Comparison of ENCODE assay signal across 12 cellular contexts in genomic region chr20:50624351-50625016, GRCh38.
DNase-seq lines count a peak whose midpoint lies in the region; ATAC-seq and TF ChIP-seq lines count a peak whose summit lies in the region.
"Had no signal": no experiment of that assay in that cellular context is flagged by ENCODE, and none has a peak within 500 bp of the region (broad histone marks: within the 10 kb centered on the region; RNA-seq: fewer than 3 reads in every experiment).

No MANE protein-coding gene starts in this region.

- ATAC-seq in lower lobe of right lung (peak; percentile 58 to 68), GM21717 (IDR thresholded peaks at IDR 0.05; ENCODE audit: unreplicated experiment) (no peak)

- CTCF ChIA-PET in activated naive CD4-positive, alpha-beta T cell treated with anti-CD3 and anti-CD28 coated beads, Interleukin-2, amount 10 ng/mL, durations not matched to agents 7 days and 5 days (lab: Charles Lee): interaction anchor here (1.3 to 3.1 kb wide), 3 partner anchors 10 to 125 kb away, joined by 4 to 14 read pairs (median 6); no protein-coding TSS in a partner anchor

- H3K27me3 Mint-ChIP-seq in activated naive CD4-positive, alpha-beta T cell treated with anti-CD3 and anti-CD28 coated beads, Interleukin-2, amount 10 ng/mL, durations not matched to agents 7 days and 5 days: peaks cover 15% of the 10 kb centered on the region

- DNase-seq in DMS53 (lab: John Stamatoyannopoulos, UW): peak; percentile 99
- DNase-seq in NCI-H2081 treated with DMSO at 0.1 percent for 48 hours (lab: John Stamatoyannopoulos, UW): peak; percentile 57
- peak; percentile 69 for DNase-seq in lower lobe of right lung
- DNase-seq in stimulated activated CD4-positive, alpha-beta T cell treated with anti-CD3 and anti-CD28 coated beads, Interleukin-2, amount 100 ng/mL, for 24 hours: no peak
- no peak for DNase-seq in activated naive CD4-positive, alpha-beta T cell treated with anti-CD3 and anti-CD28 coated beads, Interleukin-2, amount 10 ng/mL, durations not matched to agents 7 days and 5 days
- DNase-seq in KG1 (lab: John Stamatoyannopoulos, UW): no peak
- DNase-seq: activated CD8-positive, alpha-beta memory T cell treated with anti-CD3 and anti-CD28 coated beads, Interleukin-2, amount 50 U/mL, for 48 hours; NK-92 treated with Interleukin-12 subunit alpha and Interleukin-12 subunit beta, amount 100 ng/mL, for 24 hours; stimulated activated CD4-positive, alpha-beta T cell treated with anti-CD3 and anti-CD28 coated beads, Interleukin-4, amount 100 ng/mL, for 1 hour had no signal

- intact Hi-C loops in lower lobe of right lung (cut with DNase I): no loop called here

- no peak overlapping the region for H3K27ac Mint-ChIP-seq in activated naive CD4-positive, alpha-beta T cell treated with anti-CD3 and anti-CD28 coated beads, Interleukin-2, amount 10 ng/mL, durations not matched to agents 7 days and 5 days

- no peak overlapping the region for H3K4me3 ChIP-seq in lower lobe of right lung
- H3K4me3 ChIP-seq: esophagus muscularis mucosa had no signal

- no peaks in the 10 kb centered on the region for H3K4me1 ChIP-seq in lower lobe of right lung

- peaks cover 11% of the 10 kb centered on the region for H3K9me3 ChIP-seq in lower lobe of right lung

- TF ChIP-seq CTCF in VCaP (conservative IDR thresholded peaks at IDR 0.05) (no peak), lower lobe of right lung (IDR thresholded peaks at IDR 0.05) (no peak)

- no peaks in the 10 kb centered on the region for H3K36me3 ChIP-seq in lower lobe of right lung

- peaks cover 12% of the 10 kb centered on the region for H3K9me3 Mint-ChIP-seq in activated naive CD4-positive, alpha-beta T cell treated with anti-CD3 and anti-CD28 coated beads, Interleukin-2, amount 10 ng/mL, durations not matched to agents 7 days and 5 days

- H3K36me3 Mint-ChIP-seq in activated naive CD4-positive, alpha-beta T cell treated with anti-CD3 and anti-CD28 coated beads, Interleukin-2, amount 10 ng/mL, durations not matched to agents 7 days and 5 days: no peaks in the 10 kb centered on the region

- H3K27ac ChIP-seq in VCaP (peak overlapping the region; percentile 84), lower lobe of right lung (no peak overlapping the region)
- H3K27ac ChIP-seq: esophagus muscularis mucosa had no signal

- no peak overlapping the region for H3K4me3 Mint-ChIP-seq in activated naive CD4-positive, alpha-beta T cell treated with anti-CD3 and anti-CD28 coated beads, Interleukin-2, amount 10 ng/mL, durations not matched to agents 7 days and 5 days

- no peaks in the 10 kb centered on the region for H3K4me1 Mint-ChIP-seq in activated naive CD4-positive, alpha-beta T cell treated with anti-CD3 and anti-CD28 coated beads, Interleukin-2, amount 10 ng/mL, durations not matched to agents 7 days and 5 days

- no peaks in the 10 kb centered on the region for H3K27me3 ChIP-seq in lower lobe of right lung (ENCODE audit: low read depth)
- H3K27me3 ChIP-seq: esophagus muscularis mucosa had no signal

Comparison
In these comparisons a context has a peak if more than half of its experiments do, and no peak if none do; other contexts are left out.
1. DNase-seq: peak in DMS53 (single experiment), NCI-H2081 treated with DMSO at 0.1 percent for 48 hours (single experiment) and lower lobe of right lung (single experiment); none in stimulated activated CD4-positive, alpha-beta T cell treated with anti-CD3 and anti-CD28 coated beads, Interleukin-2, amount 100 ng/mL, for 24 hours (0 of 2), activated naive CD4-positive, alpha-beta T cell treated with anti-CD3 and anti-CD28 coated beads, Interleukin-2, amount 10 ng/mL, durations not matched to agents 7 days and 5 days (single experiment) and KG1 (single experiment).